8 cellular contexts compared by ENCODE assay signal in the genomic region with DNA sequence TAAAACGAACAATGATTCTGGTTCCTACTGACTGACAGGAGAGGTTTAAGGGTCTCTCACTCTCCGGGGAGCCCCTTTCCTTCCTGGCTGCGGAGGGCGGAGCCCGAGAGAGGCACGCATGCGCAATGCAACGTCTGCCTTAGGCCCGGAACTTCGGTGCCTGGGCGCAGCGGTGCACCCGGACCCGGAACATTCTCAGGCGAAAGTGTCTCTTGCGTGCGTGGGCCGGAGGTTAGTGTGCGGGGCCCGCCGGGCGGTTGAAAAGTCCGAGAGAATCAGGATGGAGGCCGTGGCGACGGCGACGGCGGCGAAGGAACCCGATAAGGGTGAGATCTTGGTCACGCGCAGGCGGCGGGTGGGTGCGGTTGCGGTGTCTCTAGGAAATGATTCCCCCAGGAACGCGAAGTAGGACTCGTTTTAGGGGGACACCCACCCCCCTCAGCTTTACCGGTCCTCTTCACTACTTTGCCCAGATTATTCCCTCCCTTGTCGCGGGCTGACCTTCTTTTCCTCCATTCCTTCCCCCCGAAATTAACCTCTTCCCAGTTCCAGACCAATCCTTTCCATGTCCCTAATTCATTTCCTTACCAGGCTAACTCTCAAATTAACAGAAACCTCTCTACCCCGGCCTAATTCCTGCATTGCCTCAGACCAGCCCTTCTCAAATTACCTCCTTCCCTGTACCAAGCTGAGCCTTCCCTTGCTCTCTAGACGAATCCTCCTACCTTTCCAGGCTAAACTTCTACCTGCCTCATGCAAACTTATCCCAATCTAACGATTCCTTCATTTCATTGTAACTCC. TPM values are rescaled to one million over a fixed set of nuclear protein-coding genes. Genes with fewer than 3 reads are reported as not detected.
A peak's percentile ranks its signal among the peaks of the same experiment; 100 is the strongest.
DNase-seq lines count a peak whose midpoint lies in the region; ATAC-seq and TF ChIP-seq lines count a peak whose summit lies in the region.

A gene (plus strand): TSS at position 142 of the 801 bp plus-strand sequence. CDS start 139 bp downstream, at position 281.

- H3K9me3 ChIP-seq in A673 (ENCODE audit: low read depth, low read length, poor library complexity, severe bottlenecking) = no peaks in the 10 kb centered on the region

- peak; percentile 92 for DNase-seq in A673 (ENCODE audit: low spot score)
- peak; percentile 73 for DNase-seq in NCI-H226
- peak; percentile 76 for DNase-seq in activated CD4-positive, CD25-positive, alpha-beta regulatory T cell treated with anti-CD3 and anti-CD28 coated beads, Interleukin-2, amount 50 U/mL, for 16 hours (ENCODE audit: low read depth, low spot score)
- peak in 59 of 61 donors; percentile 36 to 93 (median 79) for DNase-seq in caudate nucleus (lab: John Stamatoyannopoulos, UW)
- peak; percentile 91 for DNase-seq in islet precursor cell
- peak; percentile 81 to 84 for DNase-seq in stimulated activated CD4-positive, alpha-beta T cell treated with anti-CD3 and anti-CD28 coated beads, Interleukin-15, amount 100 ng/mL, for 1 hour (ENCODE audit: low read depth in 1 of 2, low spot score in 1 of 2)

- H3K27ac ChIP-seq in A673 (ENCODE audit: low read depth, low read length, poor library complexity, severe bottlenecking) (peak within 1 kb of the TSS; percentile 96), caudate nucleus (ENCODE audit: low read depth, low read length) (peak within 1 kb of the TSS; percentile 92)

- BruUV-seq in A673 (replicated peaks; lab: Mats Ljungman, UMichigan) = TSS peak; percentile 55

- POLR2A ChIA-PET in A673 (lab: Charles Lee; ENCODE audit: low non-redundant PET) = no interaction called here

- peak within 1 kb of the TSS; percentile 78 for H3K4me3 ChIP-seq in A673 (ENCODE audit: low read depth, low read length, poor library complexity, severe bottlenecking)

- no peak for TF ChIP-seq CTCF in A673 (conservative IDR thresholded peaks at IDR 0.05; ENCODE audit: low read depth, low read length)

- peaks cover 45% of the 10 kb centered on the region for H3K36me3 ChIP-seq in A673 (ENCODE audit: insufficient read depth, low read length, poor library complexity, severe bottlenecking)

- intact Hi-C loops in A673 (cut with micrococcal nuclease; ENCODE audit: unreplicated experiment) = loop anchor here (1.0 kb wide), 1 partner anchor 253 kb away; no protein-coding TSS in a partner anchor

- no peaks in the 10 kb centered on the region for H3K27me3 ChIP-seq in A673 (replicated peaks; ENCODE audit: insufficient read depth, low read depth, low read length, poor library complexity)

- ATAC-seq in GM18861 (IDR thresholded peaks at IDR 0.05; ENCODE audit: unreplicated experiment) (peak; percentile 38), HG03139 (IDR thresholded peaks at IDR 0.05; ENCODE audit: unreplicated experiment) (peak; percentile 54)

- CTCF ChIA-PET in A673 (lab: Charles Lee) = interaction anchor here (0.7 to 1.0 kb wide), 2 partner anchors 47 to 1167 kb away, joined by 6 to 10 read pairs; no protein-coding TSS in a partner anchor

- H3K4me1 ChIP-seq in A673 (ENCODE audit: insufficient read depth, low read length, poor library complexity, severe bottlenecking) = peaks cover 12% of the 10 kb centered on the region

RNA-seq across cellular contexts. Expression of the gene that starts here (rescaled TPM):
- total RNA-seq in A673 (2021) = 40.8 and 41.8 TPM in 2 replicates

Comparison
In these comparisons a context has a peak if more than half of its experiments do, and no peak if none do; other contexts are left out.
1. Peak in every context shown above with its lines: DNase-seq, ATAC-seq, H3K4me3 ChIP-seq and H3K27ac ChIP-seq.